22 cellular contexts compared by ENCODE assay signal in genomic region chr2:212854116-212854515, GRCh38.
"Had no signal": no experiment of that assay in that cellular context is flagged by ENCODE, and none has a peak within 500 bp of the region (broad histone marks: within the 10 kb centered on the region; RNA-seq: fewer than 3 reads in every experiment).

No MANE protein-coding gene starts in this region.

- DNase-seq: Kasumi-1, NCI-H1092, NCI-H1105 treated with DMSO at 0.1 percent for 48 hours, NCI-H1417 treated with DMSO at 0.1 percent for 48 hours, NCI-H146, NCI-H1694 treated with DMSO at 0.1 percent for 48 hours, NCI-H1930, NCI-H2081, NCI-H2107, NCI-H2227 treated with DMSO at 0.1 percent for 48 hours, NCI-H446, NCI-H510A, NCI-H524 treated with DMSO at 0.1 percent for 48 hours, NCI-H69, NCI-H774, RPMI8226, SHP77 had no signal

- FAIRE-seq: HTR-8/SVneo, K562, RCC 7860 had no signal

- H3K9ac ChIP-seq: KMS-11 had no signal

- H3K4me3 ChIP-seq: K562 had no signal

- ATAC-seq: K562 had no signal

- H3K27ac ChIP-seq: HL-60, KMS-11 had no signal

- H3K4me2 ChIP-seq: KMS-11 had no signal
